In genomic region chr12:4960547-4960946, GRCh38 we compare ENCODE assay signal across 21 cellular contexts. TPM values are rescaled to one million over a fixed set of nuclear protein-coding genes. Genes with fewer than 3 reads are reported as not detected.
"Had no signal": no experiment of that assay in that cellular context is flagged by ENCODE, and none has a peak within 500 bp of the region (broad histone marks: within the 10 kb centered on the region; RNA-seq: fewer than 3 reads in every experiment).

No MANE protein-coding gene starts in this region.

- H3K4me3 ChIP-seq: mucosa of descending colon, SK-N-MC, suprapubic skin had no signal

- ATAC-seq: activated CD4-positive, CD25-positive, alpha-beta regulatory T cell treated with anti-CD3 and anti-CD28 coated beads, Interleukin-2, amount 50 U/mL, for 24 hours; mucosa of descending colon; naive thymus-derived CD8-positive, alpha-beta T cell; stimulated activated naive CD8-positive, alpha-beta T cell treated with anti-CD3 and anti-CD28 coated beads, Interleukin-15, Interleukin-2, amounts not matched to agents 100 U/mL and 50 U/mL, for 24 hours had no signal

- H3K36me3 Mint-ChIP-seq: naive thymus-derived CD8-positive, alpha-beta T cell; type B pancreatic cell had no signal

- H3K4me1 ChIP-seq: ascending aorta, suprapubic skin had no signal

- H3K4me3 Mint-ChIP-seq: naive thymus-derived CD8-positive, alpha-beta T cell; type B pancreatic cell had no signal

- H3K4me1 Mint-ChIP-seq: naive thymus-derived CD8-positive, alpha-beta T cell had no signal

- H3K9me3 Mint-ChIP-seq: naive thymus-derived CD8-positive, alpha-beta T cell; type B pancreatic cell had no signal

- DNase-seq: activated CD4-positive, alpha-beta T cell treated with anti-CD3 and anti-CD28 coated beads, Interleukin-2, amount 50 U/mL, for 1 hour; activated CD8-positive, alpha-beta memory T cell treated with anti-CD3 and anti-CD28 coated beads for 24 hours; cortex of kidney; effector memory CD4-positive, alpha-beta T cell; foreskin fibroblast; glutamatergic neuron; mucosa of descending colon; naive thymus-derived CD8-positive, alpha-beta T cell; small intestine; stimulated activated CD4-positive, alpha-beta T cell treated with anti-CD3 and anti-CD28 coated beads, Interleukin-4, amount 100 ng/mL, for 4 hours; stimulated activated CD8-positive, alpha-beta memory T cell treated with anti-CD3 and anti-CD28 coated beads, Interleukin-4, amount 100 ng/mL, for 48 hours; stimulated activated naive CD8-positive, alpha-beta T cell treated with anti-CD3 and anti-CD28 coated beads, Interleukin-15, Interleukin-2, amounts not matched to agents 100 U/mL and 50 U/mL, for 24 hours; T-helper 1 cell; T1000 had no signal

- H3K27me3 ChIP-seq: ascending aorta had no signal

- H3K36me3 ChIP-seq: ascending aorta, suprapubic skin had no signal

- H3K27ac ChIP-seq: ascending aorta, SK-N-MC, suprapubic skin had no signal

- H3K27ac Mint-ChIP-seq: type B pancreatic cell had no signal

- H3K9me3 ChIP-seq: ascending aorta, mucosa of descending colon, suprapubic skin had no signal

RNA-seq across cellular contexts. Expression of gene KCNA1, which starts 50.8 kb away (rescaled TPM):
- total RNA-seq: ascending aorta; left cardiac atrium; lung microvascular endothelial cell; naive thymus-derived CD8-positive, alpha-beta T cell; suprapubic skin had no signal
- polyA plus RNA-seq: naive thymus-derived CD8-positive, alpha-beta T cell had no signal
